In the genomic region with DNA sequence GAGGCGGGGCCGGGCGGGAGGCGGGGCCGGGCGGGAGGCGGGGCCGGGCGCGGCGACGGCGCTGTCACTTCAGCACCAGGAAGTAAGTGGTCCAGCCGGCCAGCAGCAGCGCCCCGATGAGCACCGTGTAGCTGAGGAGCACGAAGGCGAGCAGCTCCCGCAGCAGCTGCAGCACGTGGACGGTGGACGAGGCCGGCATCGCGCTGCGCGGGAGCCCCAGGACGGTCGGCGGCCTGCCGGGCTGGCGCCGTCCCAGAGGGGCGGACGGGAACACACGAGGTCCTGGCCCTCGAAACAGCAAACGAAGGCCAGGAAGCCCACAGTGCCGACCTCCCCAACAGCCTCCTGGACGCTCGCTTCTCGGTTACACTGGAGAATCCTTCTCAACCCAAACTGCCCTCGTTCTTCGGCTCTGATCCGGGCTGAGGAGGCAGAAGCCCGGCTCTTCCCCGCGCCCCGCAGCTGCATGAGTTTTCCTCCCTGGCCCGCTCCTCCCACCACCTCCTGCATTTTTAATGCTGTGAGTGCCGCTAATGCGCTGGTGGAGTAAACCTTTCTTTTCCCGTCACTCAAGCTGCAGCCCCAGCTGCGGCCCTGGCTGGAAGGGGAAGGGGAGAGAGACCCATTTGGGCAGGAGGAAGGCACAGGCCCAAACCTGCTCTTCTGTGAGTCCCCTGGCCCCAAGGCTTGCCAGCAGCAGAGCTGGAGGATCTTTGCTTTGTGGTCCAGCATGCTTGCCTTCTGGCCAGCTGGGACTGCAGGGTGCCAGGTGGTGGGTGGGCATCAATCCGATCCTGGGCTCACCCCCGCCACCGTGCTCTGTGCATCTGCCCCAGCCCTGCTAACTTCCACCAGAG, we compare ENCODE assay signal across 1 cellular context.
TF ChIP-seq lines count a peak whose summit lies in the region.

No MANE protein-coding gene starts in this region.

TF ChIP-seq in HepG2, 621 proteins besides CTCF, POLR2A, EP300 and RAD21 (continued from another document and continues in another):
- TF ChIP-seq, protein P1, sequence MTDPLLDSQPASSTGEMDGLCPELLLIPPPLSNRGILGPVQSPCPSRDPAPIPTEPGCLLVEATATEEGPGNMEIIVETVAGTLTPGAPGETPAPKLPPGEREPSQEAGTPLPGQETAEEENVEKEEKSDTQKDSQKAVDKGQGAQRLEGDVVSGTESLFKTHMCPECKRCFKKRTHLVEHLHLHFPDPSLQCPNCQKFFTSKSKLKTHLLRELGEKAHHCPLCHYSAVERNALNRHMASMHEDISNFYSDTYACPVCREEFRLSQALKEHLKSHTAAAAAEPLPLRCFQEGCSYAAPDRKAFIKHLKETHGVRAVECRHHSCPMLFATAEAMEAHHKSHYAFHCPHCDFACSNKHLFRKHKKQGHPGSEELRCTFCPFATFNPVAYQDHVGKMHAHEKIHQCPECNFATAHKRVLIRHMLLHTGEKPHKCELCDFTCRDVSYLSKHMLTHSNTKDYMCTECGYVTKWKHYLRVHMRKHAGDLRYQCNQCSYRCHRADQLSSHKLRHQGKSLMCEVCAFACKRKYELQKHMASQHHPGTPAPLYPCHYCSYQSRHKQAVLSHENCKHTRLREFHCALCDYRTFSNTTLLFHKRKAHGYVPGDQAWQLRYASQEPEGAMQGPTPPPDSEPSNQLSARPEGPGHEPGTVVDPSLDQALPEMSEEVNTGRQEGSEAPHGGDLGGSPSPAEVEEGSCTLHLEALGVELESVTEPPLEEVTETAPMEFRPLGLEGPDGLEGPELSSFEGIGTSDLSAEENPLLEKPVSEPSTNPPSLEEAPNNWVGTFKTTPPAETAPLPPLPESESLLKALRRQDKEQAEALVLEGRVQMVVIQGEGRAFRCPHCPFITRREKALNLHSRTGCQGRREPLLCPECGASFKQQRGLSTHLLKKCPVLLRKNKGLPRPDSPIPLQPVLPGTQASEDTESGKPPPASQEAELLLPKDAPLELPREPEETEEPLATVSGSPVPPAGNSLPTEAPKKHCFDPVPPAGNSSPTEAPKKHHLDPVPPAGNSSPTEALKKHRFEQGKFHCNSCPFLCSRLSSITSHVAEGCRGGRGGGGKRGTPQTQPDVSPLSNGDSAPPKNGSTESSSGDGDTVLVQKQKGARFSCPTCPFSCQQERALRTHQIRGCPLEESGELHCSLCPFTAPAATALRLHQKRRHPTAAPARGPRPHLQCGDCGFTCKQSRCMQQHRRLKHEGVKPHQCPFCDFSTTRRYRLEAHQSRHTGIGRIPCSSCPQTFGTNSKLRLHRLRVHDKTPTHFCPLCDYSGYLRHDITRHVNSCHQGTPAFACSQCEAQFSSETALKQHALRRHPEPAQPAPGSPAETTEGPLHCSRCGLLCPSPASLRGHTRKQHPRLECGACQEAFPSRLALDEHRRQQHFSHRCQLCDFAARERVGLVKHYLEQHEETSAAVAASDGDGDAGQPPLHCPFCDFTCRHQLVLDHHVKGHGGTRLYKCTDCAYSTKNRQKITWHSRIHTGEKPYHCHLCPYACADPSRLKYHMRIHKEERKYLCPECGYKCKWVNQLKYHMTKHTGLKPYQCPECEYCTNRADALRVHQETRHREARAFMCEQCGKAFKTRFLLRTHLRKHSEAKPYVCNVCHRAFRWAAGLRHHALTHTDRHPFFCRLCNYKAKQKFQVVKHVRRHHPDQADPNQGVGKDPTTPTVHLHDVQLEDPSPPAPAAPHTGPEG (CRISPR knock-in tag; IDR thresholded peaks at IDR 0.05), result peak; percentile 77; the same call in 1 of the 2 replicates
- TF ChIP-seq, protein P2, sequence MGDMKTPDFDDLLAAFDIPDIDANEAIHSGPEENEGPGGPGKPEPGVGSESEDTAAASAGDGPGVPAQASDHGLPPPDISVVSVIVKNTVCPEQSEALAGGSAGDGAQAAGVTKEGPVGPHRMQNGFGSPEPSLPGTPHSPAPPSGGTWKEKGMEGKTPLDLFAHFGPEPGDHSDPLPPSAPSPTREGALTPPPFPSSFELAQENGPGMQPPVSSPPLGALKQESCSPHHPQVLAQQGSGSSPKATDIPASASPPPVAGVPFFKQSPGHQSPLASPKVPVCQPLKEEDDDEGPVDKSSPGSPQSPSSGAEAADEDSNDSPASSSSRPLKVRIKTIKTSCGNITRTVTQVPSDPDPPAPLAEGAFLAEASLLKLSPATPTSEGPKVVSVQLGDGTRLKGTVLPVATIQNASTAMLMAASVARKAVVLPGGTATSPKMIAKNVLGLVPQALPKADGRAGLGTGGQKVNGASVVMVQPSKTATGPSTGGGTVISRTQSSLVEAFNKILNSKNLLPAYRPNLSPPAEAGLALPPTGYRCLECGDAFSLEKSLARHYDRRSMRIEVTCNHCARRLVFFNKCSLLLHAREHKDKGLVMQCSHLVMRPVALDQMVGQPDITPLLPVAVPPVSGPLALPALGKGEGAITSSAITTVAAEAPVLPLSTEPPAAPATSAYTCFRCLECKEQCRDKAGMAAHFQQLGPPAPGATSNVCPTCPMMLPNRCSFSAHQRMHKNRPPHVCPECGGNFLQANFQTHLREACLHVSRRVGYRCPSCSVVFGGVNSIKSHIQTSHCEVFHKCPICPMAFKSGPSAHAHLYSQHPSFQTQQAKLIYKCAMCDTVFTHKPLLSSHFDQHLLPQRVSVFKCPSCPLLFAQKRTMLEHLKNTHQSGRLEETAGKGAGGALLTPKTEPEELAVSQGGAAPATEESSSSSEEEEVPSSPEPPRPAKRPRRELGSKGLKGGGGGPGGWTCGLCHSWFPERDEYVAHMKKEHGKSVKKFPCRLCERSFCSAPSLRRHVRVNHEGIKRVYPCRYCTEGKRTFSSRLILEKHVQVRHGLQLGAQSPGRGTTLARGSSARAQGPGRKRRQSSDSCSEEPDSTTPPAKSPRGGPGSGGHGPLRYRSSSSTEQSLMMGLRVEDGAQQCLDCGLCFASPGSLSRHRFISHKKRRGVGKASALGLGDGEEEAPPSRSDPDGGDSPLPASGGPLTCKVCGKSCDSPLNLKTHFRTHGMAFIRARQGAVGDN (CRISPR knock-in tag; IDR thresholded peaks at IDR 0.05), result peak; percentile 97
- TF ChIP-seq GABPB1 (CRISPR knock-in tag; IDR thresholded peaks at IDR 0.05), result no peak
- peak; percentile 86; the same call in 1 of the 2 replicates for TF ChIP-seq HBP1 (CRISPR knock-in tag; IDR thresholded peaks at IDR 0.05; ENCODE audit: low read depth)
- TF ChIP-seq, protein P3, sequence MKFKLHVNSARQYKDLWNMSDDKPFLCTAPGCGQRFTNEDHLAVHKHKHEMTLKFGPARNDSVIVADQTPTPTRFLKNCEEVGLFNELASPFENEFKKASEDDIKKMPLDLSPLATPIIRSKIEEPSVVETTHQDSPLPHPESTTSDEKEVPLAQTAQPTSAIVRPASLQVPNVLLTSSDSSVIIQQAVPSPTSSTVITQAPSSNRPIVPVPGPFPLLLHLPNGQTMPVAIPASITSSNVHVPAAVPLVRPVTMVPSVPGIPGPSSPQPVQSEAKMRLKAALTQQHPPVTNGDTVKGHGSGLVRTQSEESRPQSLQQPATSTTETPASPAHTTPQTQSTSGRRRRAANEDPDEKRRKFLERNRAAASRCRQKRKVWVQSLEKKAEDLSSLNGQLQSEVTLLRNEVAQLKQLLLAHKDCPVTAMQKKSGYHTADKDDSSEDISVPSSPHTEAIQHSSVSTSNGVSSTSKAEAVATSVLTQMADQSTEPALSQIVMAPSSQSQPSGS (CRISPR knock-in tag; IDR thresholded peaks at IDR 0.05), result no peak
- TF ChIP-seq ZNF83 (CRISPR knock-in tag; IDR thresholded peaks at IDR 0.05; ENCODE audit: borderline replicate concordance), result peak; percentile 90
- peak; percentile 96 for TF ChIP-seq ZNF232 (CRISPR knock-in tag; IDR thresholded peaks at IDR 0.05; ENCODE audit: borderline replicate concordance)
- 0 out of 2 replicates have a peak, but pooled peaks have one; percentile 39 for TF ChIP-seq BRD4 (CRISPR knock-in tag; IDR thresholded peaks at IDR 0.05)
- TF ChIP-seq, protein P4, sequence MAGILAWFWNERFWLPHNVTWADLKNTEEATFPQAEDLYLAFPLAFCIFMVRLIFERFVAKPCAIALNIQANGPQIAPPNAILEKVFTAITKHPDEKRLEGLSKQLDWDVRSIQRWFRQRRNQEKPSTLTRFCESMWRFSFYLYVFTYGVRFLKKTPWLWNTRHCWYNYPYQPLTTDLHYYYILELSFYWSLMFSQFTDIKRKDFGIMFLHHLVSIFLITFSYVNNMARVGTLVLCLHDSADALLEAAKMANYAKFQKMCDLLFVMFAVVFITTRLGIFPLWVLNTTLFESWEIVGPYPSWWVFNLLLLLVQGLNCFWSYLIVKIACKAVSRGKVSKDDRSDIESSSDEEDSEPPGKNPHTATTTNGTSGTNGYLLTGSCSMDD (CRISPR knock-in tag; IDR thresholded peaks at IDR 0.05), result peak; percentile 96
- TF ChIP-seq, protein P5, sequence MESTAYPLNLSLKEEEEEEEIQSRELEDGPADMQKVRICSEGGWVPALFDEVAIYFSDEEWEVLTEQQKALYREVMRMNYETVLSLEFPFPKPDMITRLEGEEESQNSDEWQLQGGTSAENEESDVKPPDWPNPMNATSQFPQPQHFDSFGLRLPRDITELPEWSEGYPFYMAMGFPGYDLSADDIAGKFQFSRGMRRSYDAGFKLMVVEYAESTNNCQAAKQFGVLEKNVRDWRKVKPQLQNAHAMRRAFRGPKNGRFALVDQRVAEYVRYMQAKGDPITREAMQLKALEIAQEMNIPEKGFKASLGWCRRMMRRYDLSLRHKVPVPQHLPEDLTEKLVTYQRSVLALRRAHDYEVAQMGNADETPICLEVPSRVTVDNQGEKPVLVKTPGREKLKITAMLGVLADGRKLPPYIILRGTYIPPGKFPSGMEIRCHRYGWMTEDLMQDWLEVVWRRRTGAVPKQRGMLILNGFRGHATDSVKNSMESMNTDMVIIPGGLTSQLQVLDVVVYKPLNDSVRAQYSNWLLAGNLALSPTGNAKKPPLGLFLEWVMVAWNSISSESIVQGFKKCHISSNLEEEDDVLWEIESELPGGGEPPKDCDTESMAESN (CRISPR knock-in tag; conservative IDR thresholded peaks at IDR 0.05), result peak; percentile 83; the same call in 1 of the 2 replicates
- TF ChIP-seq TFAP4 (IDR thresholded peaks at IDR 0.05; ENCODE audit: borderline replicate concordance, low read depth), result no peak
- peak; percentile 88; the same call in 1 of the 2 replicates for TF ChIP-seq ZBTB26 (CRISPR knock-in tag; IDR thresholded peaks at IDR 0.05; ENCODE audit: borderline replicate concordance)
- TF ChIP-seq CHCHD3 (CRISPR knock-in tag; IDR thresholded peaks at IDR 0.05), result peak; percentile 97; the same call in 1 of the 2 replicates
- TF ChIP-seq MEF2D (CRISPR knock-in tag; IDR thresholded peaks at IDR 0.05), result no peak
- TF ChIP-seq TBX2 (CRISPR knock-in tag; IDR thresholded peaks at IDR 0.05; ENCODE audit: borderline replicate concordance), result peak; percentile 24; the same call in 1 of the 2 replicates
- peak; percentile 40 for TF ChIP-seq ZNF362 (CRISPR knock-in tag; IDR thresholded peaks at IDR 0.05; ENCODE audit: borderline replicate concordance)
- no peak for TF ChIP-seq TCF7 (IDR thresholded peaks at IDR 0.05; ENCODE audit: low read depth)
- TF ChIP-seq RXRB (CRISPR knock-in tag; IDR thresholded peaks at IDR 0.05; ENCODE audit: borderline replicate concordance), result peak; percentile 15; the same call in 1 of the 2 replicates
- TF ChIP-seq, protein P6, sequence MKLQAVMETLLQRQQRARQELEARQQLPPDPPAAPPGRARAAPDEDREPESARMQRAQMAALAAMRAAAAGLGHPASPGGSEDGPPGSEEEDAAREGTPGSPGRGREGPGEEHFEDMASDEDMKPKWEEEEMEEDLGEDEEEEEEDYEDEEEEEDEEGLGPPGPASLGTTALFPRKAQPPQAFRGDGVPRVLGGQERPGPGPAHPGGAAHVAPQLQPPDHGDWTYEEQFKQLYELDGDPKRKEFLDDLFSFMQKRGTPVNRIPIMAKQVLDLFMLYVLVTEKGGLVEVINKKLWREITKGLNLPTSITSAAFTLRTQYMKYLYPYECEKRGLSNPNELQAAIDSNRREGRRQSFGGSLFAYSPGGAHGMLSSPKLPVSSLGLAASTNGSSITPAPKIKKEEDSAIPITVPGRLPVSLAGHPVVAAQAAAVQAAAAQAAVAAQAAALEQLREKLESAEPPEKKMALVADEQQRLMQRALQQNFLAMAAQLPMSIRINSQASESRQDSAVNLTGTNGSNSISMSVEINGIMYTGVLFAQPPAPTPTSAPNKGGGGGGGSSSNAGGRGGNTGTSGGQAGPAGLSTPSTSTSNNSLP (IDR thresholded peaks at IDR 0.05; ENCODE audit: low read depth, low read length), result no peak
- no peak for TF ChIP-seq ATM (IDR thresholded peaks at IDR 0.05; ENCODE audit: borderline replicate concordance)
- TF ChIP-seq ATF4 (CRISPR knock-in tag; IDR thresholded peaks at IDR 0.05), result 0 out of 4 replicates have a peak, but pooled peaks of 1 of the 2 experiments have one; percentile 33
- TF ChIP-seq SRSF1 (optimal IDR thresholded peaks at IDR 0.05; ENCODE audit: low read depth, low read length), result no peak
